In genomic region chr1:208177656-208178055, GRCh38 we compare ENCODE assay signal across 10 cellular contexts.
DNase-seq lines count a peak whose midpoint lies in the region; ATAC-seq, FAIRE-seq and TF ChIP-seq lines count a peak whose summit lies in the region.
"Had no signal": no experiment of that assay in that cellular context is flagged by ENCODE, and none has a peak within 500 bp of the region (broad histone marks: within the 10 kb centered on the region; RNA-seq: fewer than 3 reads in every experiment).

No MANE protein-coding gene starts in this region.

- intact Hi-C loops in pancreas (cut with DNase I) (no loop called here), adrenal gland (cut with DNase I) (no loop called here)

- DNase-seq in GM20000 (ENCODE audit: low spot score): peak; percentile 21
- peak in 2 of 3 donors; percentile 70 to 87 for DNase-seq in Peyer's patch
- DNase-seq in pancreas: no peak
- no peak for DNase-seq in KG1 (lab: John Stamatoyannopoulos, UW)
- no peak for DNase-seq in adrenal gland
- no peak for DNase-seq in UCSD-AML1 (lab: John Stamatoyannopoulos, UW; ENCODE audit: unreplicated experiment)
- no peak for DNase-seq in NCI-H2196 (lab: John Stamatoyannopoulos, UW; ENCODE audit: unreplicated experiment)

- TF ChIP-seq CTCF in GM20000 (IDR thresholded peaks at IDR 0.05; ENCODE audit: extremely low read depth, missing control alignments) (no peak), Peyer's patch (IDR thresholded peaks at IDR 0.05) (no peak), pancreas (IDR thresholded peaks at IDR 0.05) (no peak), adrenal gland (IDR thresholded peaks at IDR 0.05) (no peak)

- H3K27ac ChIP-seq in Peyer's patch (peak overlapping the region in 3 of 4 donors; percentile 40 to 89 (median 67)), pancreas (no peak overlapping the region), adrenal gland (no peak overlapping the region)
- H3K27ac ChIP-seq: KMS-11, thoracic aorta had no signal

- no peaks in the 10 kb centered on the region for H3K9me3 ChIP-seq in Peyer's patch
- no peaks in the 10 kb centered on the region for H3K9me3 ChIP-seq in pancreas
- H3K9me3 ChIP-seq in adrenal gland (replicated peaks in 1 of 3): no peaks in the 10 kb centered on the region
- H3K9me3 ChIP-seq: thoracic aorta had no signal

- WGBS in pancreas, 2 donors: 19 to 20% methylated on average over 3 of the region's 3 CpGs
- 55 to 88% (median 69%) methylated on average over 3 of the region's 3 CpGs for WGBS in adrenal gland, 4 donors

- ATAC-seq in HG03354 (IDR thresholded peaks at IDR 0.05; ENCODE audit: poor library complexity, severe bottlenecking, unreplicated experiment) (peak; percentile 64), pancreas (peak in 3 of 4 donors; percentile 41 to 53 (median 48))

- peaks cover 0 to 53% (median 8%) of the 10 kb centered on the region in 4 donors for H3K4me1 ChIP-seq in Peyer's patch
- H3K4me1 ChIP-seq in pancreas: peaks cover 16 to 29% (median 22%) of the 10 kb centered on the region in 3 donors
- H3K4me1 ChIP-seq in adrenal gland (replicated peaks in 1 of 2): peaks cover 0 to 7% of the 10 kb centered on the region in 2 donors

- TF ChIP-seq POLR2A in Peyer's patch (IDR thresholded peaks at IDR 0.05) (peak in 1 of 2 donors; percentile 49), adrenal gland (IDR thresholded peaks at IDR 0.05) (no peak)

- H3K4me3 ChIP-seq in Peyer's patch (no peak overlapping the region), pancreas (no peak overlapping the region), adrenal gland (no peak overlapping the region)
- H3K4me3 ChIP-seq: thoracic aorta had no signal

- H3K27me3 ChIP-seq in Peyer's patch (no peaks in the 10 kb centered on the region), pancreas (no peaks in the 10 kb centered on the region), adrenal gland (no peaks in the 10 kb centered on the region)

- no peaks in the 10 kb centered on the region for H3K36me3 ChIP-seq in Peyer's patch
- H3K36me3 ChIP-seq in pancreas: peaks cover 0 to 5% (median 0%) of the 10 kb centered on the region in 3 donors
- no peaks in the 10 kb centered on the region for H3K36me3 ChIP-seq in adrenal gland (replicated peaks in 1 of 2)
- H3K36me3 ChIP-seq: thoracic aorta had no signal

- no peak for FAIRE-seq in pancreas (lab: Jason Lieb, UNC)

Comparison
In these comparisons a context has a peak if more than half of its experiments do, and no peak if none do; other contexts are left out.
1. DNase-seq: peak in GM20000 (single experiment) and Peyer's patch (2 of 3); none in pancreas (0 of 6), KG1 (single experiment), adrenal gland (0 of 7), UCSD-AML1 (single experiment) and NCI-H2196 (single experiment).
2. H3K27ac ChIP-seq: peak in Peyer's patch (3 of 4); none in pancreas (0 of 4) and adrenal gland (0 of 5).